1 cellular context compared by ENCODE assay signal in genomic region chr2:226835796-226836547, GRCh38.
TF ChIP-seq lines count a peak whose summit lies in the region.

A gene with protein sequence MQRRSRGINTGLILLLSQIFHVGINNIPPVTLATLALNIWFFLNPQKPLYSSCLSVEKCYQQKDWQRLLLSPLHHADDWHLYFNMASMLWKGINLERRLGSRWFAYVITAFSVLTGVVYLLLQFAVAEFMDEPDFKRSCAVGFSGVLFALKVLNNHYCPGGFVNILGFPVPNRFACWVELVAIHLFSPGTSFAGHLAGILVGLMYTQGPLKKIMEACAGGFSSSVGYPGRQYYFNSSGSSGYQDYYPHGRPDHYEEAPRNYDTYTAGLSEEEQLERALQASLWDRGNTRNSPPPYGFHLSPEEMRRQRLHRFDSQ (plus strand): TSS chr2:226836054. CDS start chr2:226864694, 28,640 bp downstream.

TF ChIP-seq in HepG2, 621 proteins besides CTCF, POLR2A, EP300 and RAD21 (continued from another document and continues in another):
- no peak; the same call in 1 of the 2 replicates for TF ChIP-seq ZNF749 (CRISPR knock-in tag; IDR thresholded peaks at IDR 0.05; ENCODE audit: borderline replicate concordance)
- TF ChIP-seq ZMYM3 (CRISPR knock-in tag; IDR thresholded peaks at IDR 0.05): no peak; the same call in 1 of the 2 replicates
- peak; percentile 80 for TF ChIP-seq ARID4A (CRISPR knock-in tag; IDR thresholded peaks at IDR 0.05; ENCODE audit: borderline replicate concordance)
- no peak for TF ChIP-seq PHF5A (CRISPR knock-in tag; IDR thresholded peaks at IDR 0.05; ENCODE audit: low read depth, unreplicated experiment)
- no peak for TF ChIP-seq ZKSCAN5 (CRISPR knock-in tag; IDR thresholded peaks at IDR 0.05)
- TF ChIP-seq MAZ (IDR thresholded peaks at IDR 0.05; ENCODE audit: borderline replicate concordance, low read depth, low read length): no peak
- peak; percentile 73; the same call in 1 of the 2 replicates for TF ChIP-seq MAZ (CRISPR knock-in tag; IDR thresholded peaks at IDR 0.05; ENCODE audit: low read depth)
- TF ChIP-seq DNMT1 (CRISPR knock-in tag; IDR thresholded peaks at IDR 0.05): peak; percentile 96
- TF ChIP-seq, protein P1, sequence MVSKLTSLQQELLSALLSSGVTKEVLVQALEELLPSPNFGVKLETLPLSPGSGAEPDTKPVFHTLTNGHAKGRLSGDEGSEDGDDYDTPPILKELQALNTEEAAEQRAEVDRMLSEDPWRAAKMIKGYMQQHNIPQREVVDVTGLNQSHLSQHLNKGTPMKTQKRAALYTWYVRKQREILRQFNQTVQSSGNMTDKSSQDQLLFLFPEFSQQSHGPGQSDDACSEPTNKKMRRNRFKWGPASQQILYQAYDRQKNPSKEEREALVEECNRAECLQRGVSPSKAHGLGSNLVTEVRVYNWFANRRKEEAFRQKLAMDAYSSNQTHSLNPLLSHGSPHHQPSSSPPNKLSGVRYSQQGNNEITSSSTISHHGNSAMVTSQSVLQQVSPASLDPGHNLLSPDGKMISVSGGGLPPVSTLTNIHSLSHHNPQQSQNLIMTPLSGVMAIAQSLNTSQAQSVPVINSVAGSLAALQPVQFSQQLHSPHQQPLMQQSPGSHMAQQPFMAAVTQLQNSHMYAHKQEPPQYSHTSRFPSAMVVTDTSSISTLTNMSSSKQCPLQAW (CRISPR knock-in tag; IDR thresholded peaks at IDR 0.05): no peak
- TF ChIP-seq ZMAT3 (CRISPR knock-in tag; conservative IDR thresholded peaks at IDR 0.05): no peak
- no peak for TF ChIP-seq ZSCAN30 (CRISPR knock-in tag; IDR thresholded peaks at IDR 0.05)
- no peak for TF ChIP-seq ZNF607 (CRISPR knock-in tag; IDR thresholded peaks at IDR 0.05; ENCODE audit: borderline replicate concordance)
- TF ChIP-seq, protein P2, sequence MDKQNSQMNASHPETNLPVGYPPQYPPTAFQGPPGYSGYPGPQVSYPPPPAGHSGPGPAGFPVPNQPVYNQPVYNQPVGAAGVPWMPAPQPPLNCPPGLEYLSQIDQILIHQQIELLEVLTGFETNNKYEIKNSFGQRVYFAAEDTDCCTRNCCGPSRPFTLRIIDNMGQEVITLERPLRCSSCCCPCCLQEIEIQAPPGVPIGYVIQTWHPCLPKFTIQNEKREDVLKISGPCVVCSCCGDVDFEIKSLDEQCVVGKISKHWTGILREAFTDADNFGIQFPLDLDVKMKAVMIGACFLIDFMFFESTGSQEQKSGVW (CRISPR knock-in tag; IDR thresholded peaks at IDR 0.05; ENCODE audit: borderline replicate concordance): no peak
- TF ChIP-seq, protein P3, sequence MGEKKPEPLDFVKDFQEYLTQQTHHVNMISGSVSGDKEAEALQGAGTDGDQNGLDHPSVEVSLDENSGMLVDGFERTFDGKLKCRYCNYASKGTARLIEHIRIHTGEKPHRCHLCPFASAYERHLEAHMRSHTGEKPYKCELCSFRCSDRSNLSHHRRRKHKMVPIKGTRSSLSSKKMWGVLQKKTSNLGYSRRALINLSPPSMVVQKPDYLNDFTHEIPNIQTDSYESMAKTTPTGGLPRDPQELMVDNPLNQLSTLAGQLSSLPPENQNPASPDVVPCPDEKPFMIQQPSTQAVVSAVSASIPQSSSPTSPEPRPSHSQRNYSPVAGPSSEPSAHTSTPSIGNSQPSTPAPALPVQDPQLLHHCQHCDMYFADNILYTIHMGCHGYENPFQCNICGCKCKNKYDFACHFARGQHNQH (CRISPR knock-in tag; IDR thresholded peaks at IDR 0.05): no peak
- peak; percentile 68; the same call in 1 of the 2 replicates for TF ChIP-seq SETDB1 (CRISPR knock-in tag; IDR thresholded peaks at IDR 0.05; ENCODE audit: borderline replicate concordance)
- peak; percentile 69 for TF ChIP-seq RBM39 (IDR thresholded peaks at IDR 0.05; ENCODE audit: low read depth, low read length, poor library complexity, severe bottlenecking)
- TF ChIP-seq NCOA2 (CRISPR knock-in tag; IDR thresholded peaks at IDR 0.05): peak; percentile 19; the same call in 1 of the 2 replicates
- 0 out of 2 replicates have a peak, but pooled peaks have one; percentile 20 for TF ChIP-seq MEF2D (CRISPR knock-in tag; IDR thresholded peaks at IDR 0.05)
- TF ChIP-seq, protein P4, sequence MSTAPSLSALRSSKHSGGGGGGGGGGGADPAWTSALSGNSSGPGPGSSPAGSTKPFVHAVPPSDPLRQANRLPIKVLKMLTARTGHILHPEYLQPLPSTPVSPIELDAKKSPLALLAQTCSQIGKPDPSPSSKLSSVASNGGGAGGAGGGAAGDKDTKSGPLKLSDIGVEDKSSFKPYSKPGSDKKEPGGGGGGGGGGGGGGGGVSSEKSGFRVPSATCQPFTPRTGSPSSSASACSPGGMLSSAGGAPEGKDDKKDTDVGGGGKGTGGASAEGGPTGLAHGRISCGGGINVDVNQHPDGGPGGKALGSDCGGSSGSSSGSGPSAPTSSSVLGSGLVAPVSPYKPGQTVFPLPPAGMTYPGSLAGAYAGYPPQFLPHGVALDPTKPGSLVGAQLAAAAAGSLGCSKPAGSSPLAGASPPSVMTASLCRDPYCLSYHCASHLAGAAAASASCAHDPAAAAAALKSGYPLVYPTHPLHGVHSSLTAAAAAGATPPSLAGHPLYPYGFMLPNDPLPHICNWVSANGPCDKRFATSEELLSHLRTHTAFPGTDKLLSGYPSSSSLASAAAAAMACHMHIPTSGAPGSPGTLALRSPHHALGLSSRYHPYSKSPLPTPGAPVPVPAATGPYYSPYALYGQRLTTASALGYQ (CRISPR knock-in tag; IDR thresholded peaks at IDR 0.05): no peak
- TF ChIP-seq, protein P5, sequence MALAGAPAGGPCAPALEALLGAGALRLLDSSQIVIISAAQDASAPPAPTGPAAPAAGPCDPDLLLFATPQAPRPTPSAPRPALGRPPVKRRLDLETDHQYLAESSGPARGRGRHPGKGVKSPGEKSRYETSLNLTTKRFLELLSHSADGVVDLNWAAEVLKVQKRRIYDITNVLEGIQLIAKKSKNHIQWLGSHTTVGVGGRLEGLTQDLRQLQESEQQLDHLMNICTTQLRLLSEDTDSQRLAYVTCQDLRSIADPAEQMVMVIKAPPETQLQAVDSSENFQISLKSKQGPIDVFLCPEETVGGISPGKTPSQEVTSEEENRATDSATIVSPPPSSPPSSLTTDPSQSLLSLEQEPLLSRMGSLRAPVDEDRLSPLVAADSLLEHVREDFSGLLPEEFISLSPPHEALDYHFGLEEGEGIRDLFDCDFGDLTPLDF (CRISPR knock-in tag; IDR thresholded peaks at IDR 0.05): peak; percentile 36
- TF ChIP-seq SKIL (CRISPR knock-in tag; IDR thresholded peaks at IDR 0.05; ENCODE audit: borderline replicate concordance): no peak
- no peak; the same call in 1 of the 2 replicates for TF ChIP-seq PRMT3 (CRISPR knock-in tag; IDR thresholded peaks at IDR 0.05; ENCODE audit: borderline replicate concordance, low read depth)
- TF ChIP-seq CENPX (CRISPR knock-in tag; IDR thresholded peaks at IDR 0.05): no peak
- TF ChIP-seq ZNF710 (CRISPR knock-in tag; IDR thresholded peaks at IDR 0.05; ENCODE audit: borderline replicate concordance): peak; percentile 66; the same call in 1 of the 2 replicates
- TF ChIP-seq AKAP8 (CRISPR knock-in tag; IDR thresholded peaks at IDR 0.05): peak; percentile 53; the same call in 1 of the 2 replicates
- TF ChIP-seq RFX1 (IDR thresholded peaks at IDR 0.05): no peak
- TF ChIP-seq, protein P6, sequence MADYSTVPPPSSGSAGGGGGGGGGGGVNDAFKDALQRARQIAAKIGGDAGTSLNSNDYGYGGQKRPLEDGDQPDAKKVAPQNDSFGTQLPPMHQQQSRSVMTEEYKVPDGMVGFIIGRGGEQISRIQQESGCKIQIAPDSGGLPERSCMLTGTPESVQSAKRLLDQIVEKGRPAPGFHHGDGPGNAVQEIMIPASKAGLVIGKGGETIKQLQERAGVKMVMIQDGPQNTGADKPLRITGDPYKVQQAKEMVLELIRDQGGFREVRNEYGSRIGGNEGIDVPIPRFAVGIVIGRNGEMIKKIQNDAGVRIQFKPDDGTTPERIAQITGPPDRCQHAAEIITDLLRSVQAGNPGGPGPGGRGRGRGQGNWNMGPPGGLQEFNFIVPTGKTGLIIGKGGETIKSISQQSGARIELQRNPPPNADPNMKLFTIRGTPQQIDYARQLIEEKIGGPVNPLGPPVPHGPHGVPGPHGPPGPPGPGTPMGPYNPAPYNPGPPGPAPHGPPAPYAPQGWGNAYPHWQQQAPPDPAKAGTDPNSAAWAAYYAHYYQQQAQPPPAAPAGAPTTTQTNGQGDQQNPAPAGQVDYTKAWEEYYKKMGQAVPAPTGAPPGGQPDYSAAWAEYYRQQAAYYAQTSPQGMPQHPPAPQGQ (CRISPR knock-in tag; IDR thresholded peaks at IDR 0.05; ENCODE audit: borderline replicate concordance): no peak
- peak; percentile 39 for TF ChIP-seq TEAD3 (CRISPR knock-in tag; optimal IDR thresholded peaks at IDR 0.05; ENCODE audit: borderline replicate concordance)
- peak; percentile 64; the same call in 1 of the 2 replicates for TF ChIP-seq ZNF556 (CRISPR knock-in tag; IDR thresholded peaks at IDR 0.05; ENCODE audit: borderline replicate concordance)
- no peak; the same call in 1 of the 2 replicates for TF ChIP-seq ZNF574 (CRISPR knock-in tag; IDR thresholded peaks at IDR 0.05)
- peak; percentile 11 for TF ChIP-seq FOXA3 (CRISPR knock-in tag; IDR thresholded peaks at IDR 0.05)
- TF ChIP-seq JUND (CRISPR knock-in tag; IDR thresholded peaks at IDR 0.05): no peak
- peak; percentile 42; the same call in 1 of the 2 replicates for TF ChIP-seq ZFX (CRISPR knock-in tag; IDR thresholded peaks at IDR 0.05; ENCODE audit: low read depth)
- TF ChIP-seq TOPORS (CRISPR knock-in tag; IDR thresholded peaks at IDR 0.05): no peak; the same call in 1 of the 2 replicates
- no peak for TF ChIP-seq PTBP1 (IDR thresholded peaks at IDR 0.05; ENCODE audit: low read depth, low read length, poor library complexity, severe bottlenecking)
- TF ChIP-seq ZNF468 (CRISPR knock-in tag; IDR thresholded peaks at IDR 0.05): no peak
- peak; percentile 61 for TF ChIP-seq YY1 (IDR thresholded peaks at IDR 0.05; ENCODE audit: insufficient read depth, insufficient replicate concordance, low read depth, low read length)
